Comparison of ENCODE assay signal across 10 cellular contexts in genomic region chr13:57553932-57554331, GRCh38.
"Had no signal": no experiment of that assay in that cellular context is flagged by ENCODE, and none has a peak within 500 bp of the region (broad histone marks: within the 10 kb centered on the region; RNA-seq: fewer than 3 reads in every experiment).

No MANE protein-coding gene starts in this region.

- H2AFZ ChIP-seq: GM23248 had no signal

- FAIRE-seq: H1, H54 had no signal

- DNase-seq: GM23248, GOT3, H7, H9, HCEC 1CT, HFFc6 had no signal

- H3K4me3 ChIP-seq: GM23248, HAP-1 had no signal

- H3K4me1 ChIP-seq: HAP-1 had no signal

- H3K27ac ChIP-seq: GM23248 had no signal

- H3K9me3 ChIP-seq: HAP-1 had no signal

- H3K9ac ChIP-seq: GM23248 had no signal

- H3K27ac Mint-ChIP-seq: H9, HFFc6 had no signal

- H3K36me3 ChIP-seq: HAP-1 had no signal

- H3K4me3 Mint-ChIP-seq: H9, HFFc6 had no signal

- ATAC-seq: HCT116 had no signal
